Comparison of ENCODE assay signal across 9 cellular contexts in genomic region chr12:115598827-115599226, GRCh38.
DNase-seq lines count a peak whose midpoint lies in the region; TF ChIP-seq lines count a peak whose summit lies in the region.
"Had no signal": no experiment of that assay in that cellular context is flagged by ENCODE, and none has a peak within 500 bp of the region (broad histone marks: within the 10 kb centered on the region; RNA-seq: fewer than 3 reads in every experiment).

No MANE protein-coding gene starts in this region.

- WGBS in testis, 2 donors: 4 to 7% methylated on average over 10 to 17 of the region's 17 CpGs

- H3K36me3 ChIP-seq in testis (ENCODE audit: low read depth, missing control alignments) (no peaks in the 10 kb centered on the region), H7 (replicated peaks; ENCODE audit: control insufficient read depth, insufficient read depth, low read length) (no peaks in the 10 kb centered on the region)

- peaks cover 4% of the 10 kb centered on the region for H3K4me1 Mint-ChIP-seq in mesothelial cell of epicardium
- no peaks in the 10 kb centered on the region for H3K4me1 Mint-ChIP-seq in activated T-cell treated with anti-CD3 and anti-CD28 coated beads, Interleukin-2, amount 50 U/mL, for 24 hours (ENCODE audit: low read depth)

- TF ChIP-seq CTCF in choroid plexus epithelial cell (conservative IDR thresholded peaks at IDR 0.05; ENCODE audit: low read depth, low read length) (no peak), mesothelial cell of epicardium (IDR thresholded peaks at IDR 0.05; ENCODE audit: unreplicated experiment) (no peak), testis (IDR thresholded peaks at IDR 0.05) (no peak)

- H3K27me3 ChIP-seq in testis (no peaks in the 10 kb centered on the region), H7 (ENCODE audit: control insufficient read depth, insufficient read depth, low read length) (peaks cover 1% of the 10 kb centered on the region; the same call in 1 of the 2 replicates)

- H3K27me3 Mint-ChIP-seq in mesothelial cell of epicardium (ENCODE audit: low read depth): no peaks in the 10 kb centered on the region
- peaks cover 35% of the 10 kb centered on the region for H3K27me3 Mint-ChIP-seq in activated T-cell treated with anti-CD3 and anti-CD28 coated beads, Interleukin-2, amount 50 U/mL, for 24 hours

- no peaks in the 10 kb centered on the region for H3K36me3 Mint-ChIP-seq in mesothelial cell of epicardium
- H3K36me3 Mint-ChIP-seq in activated T-cell treated with anti-CD3 and anti-CD28 coated beads, Interleukin-2, amount 50 U/mL, for 24 hours (ENCODE audit: low read depth): no peaks in the 10 kb centered on the region

- peaks cover 20% of the 10 kb centered on the region for H3K4me1 ChIP-seq in testis

- peak overlapping the region; percentile 0 for H3K4me3 Mint-ChIP-seq in mesothelial cell of epicardium
- H3K4me3 Mint-ChIP-seq in activated T-cell treated with anti-CD3 and anti-CD28 coated beads, Interleukin-2, amount 50 U/mL, for 24 hours: no peak overlapping the region

- H3K27ac ChIP-seq in testis: peak overlapping the region in 1 of 2 donors; percentile 4

- intact Hi-C loops in testis (cut with DNase I; ENCODE audit: low total_unique reads): no loop called here

- peak; percentile 58 for DNase-seq in NCI-H2029 treated with DMSO at 0.1 percent for 48 hours (lab: John Stamatoyannopoulos, UW)
- no peak for DNase-seq in NCI-H2029 (lab: John Stamatoyannopoulos, UW)
- peak; percentile 25 for DNase-seq in choroid plexus epithelial cell (ENCODE audit: low read depth)
- no peak for DNase-seq in mesothelial cell of epicardium (ENCODE audit: low spot score in 2 of 2, unreplicated experiment in 2 of 2)
- DNase-seq in testis: peak; percentile 54
- DNase-seq in MV-4-11 (lab: John Stamatoyannopoulos, UW): no peak
- no peak for DNase-seq in activated T-cell treated with anti-CD3 and anti-CD28 coated beads, Interleukin-2, amount 50 U/mL, for 24 hours
- no peak for DNase-seq in H7
- DNase-seq: Kasumi-1 had no signal

- no peak for TF ChIP-seq POLR2A in testis (IDR thresholded peaks at IDR 0.05)

- H3K4me3 ChIP-seq in choroid plexus epithelial cell (ENCODE audit: low read depth, low read length) (peak overlapping the region; percentile 7), testis (peak overlapping the region; percentile 40 to 50), H7 (ENCODE audit: insufficient read depth, low read depth, low read length) (no peak overlapping the region)

- no peak overlapping the region for H3K27ac Mint-ChIP-seq in mesothelial cell of epicardium
- H3K27ac Mint-ChIP-seq in activated T-cell treated with anti-CD3 and anti-CD28 coated beads, Interleukin-2, amount 50 U/mL, for 24 hours: no peak overlapping the region

- no peaks in the 10 kb centered on the region for H3K9me3 ChIP-seq in testis

- peaks cover 10% of the 10 kb centered on the region for H3K9me3 Mint-ChIP-seq in mesothelial cell of epicardium
- peaks cover 9% of the 10 kb centered on the region for H3K9me3 Mint-ChIP-seq in activated T-cell treated with anti-CD3 and anti-CD28 coated beads, Interleukin-2, amount 50 U/mL, for 24 hours

Comparison
In these comparisons a context has a peak if more than half of its experiments do, and no peak if none do; other contexts are left out.
1. DNase-seq: peak in NCI-H2029 treated with DMSO at 0.1 percent for 48 hours (single experiment), choroid plexus epithelial cell (single experiment) and testis (single experiment); none in NCI-H2029 (single experiment), mesothelial cell of epicardium (0 of 2), MV-4-11 (single experiment), activated T-cell treated with anti-CD3 and anti-CD28 coated beads, Interleukin-2, amount 50 U/mL, for 24 hours (single experiment) and H7 (single experiment).